ENCODE assay signal across 8 cellular contexts in genomic region chr2:27323592-27324285, GRCh38. TPM values are rescaled to one million over a fixed set of nuclear protein-coding genes. Genes with fewer than 3 reads are reported as not detected.
DNase-seq lines count a peak whose midpoint lies in the region; ATAC-seq and TF ChIP-seq lines count a peak whose summit lies in the region.

No MANE protein-coding gene starts in this region.

- TF ChIP-seq CTCF in BJ (IDR thresholded peaks at IDR 0.05; ENCODE audit: insufficient read depth, low read depth, low read length) = no peak
- TF ChIP-seq CTCF in MM.1S (IDR thresholded peaks at IDR 0.05; ENCODE audit: low read length) = no peak
- TF ChIP-seq CTCF in GM10266 (IDR thresholded peaks at IDR 0.05; ENCODE audit: control insufficient read depth, insufficient read depth, low read depth, missing control alignments) = no peak

- H3F3A ChIP-seq in MM.1S (ENCODE audit: insufficient read depth, low read length) = no peaks in the 10 kb centered on the region; the same call in 1 of the 2 replicates

- peaks cover 31% of the 10 kb centered on the region for H3K36me3 Mint-ChIP-seq in central memory CD8-positive, alpha-beta T cell (ENCODE audit: insufficient read depth)

- peaks cover 22% of the 10 kb centered on the region for H3K79me2 ChIP-seq in MM.1S (ENCODE audit: low read length)

- H2AFZ ChIP-seq in MM.1S (ENCODE audit: low read length) = peak overlapping the region; percentile 65

- no peaks in the 10 kb centered on the region for H3K27me3 Mint-ChIP-seq in central memory CD8-positive, alpha-beta T cell

- no peaks in the 10 kb centered on the region for H3K9me2 ChIP-seq in MM.1S (replicated peaks; ENCODE audit: insufficient read depth, low read length)

- peaks cover 8% of the 10 kb centered on the region for H3K36me3 ChIP-seq in BJ (ENCODE audit: control insufficient read depth, insufficient read depth, low read length)
- peaks cover 3% of the 10 kb centered on the region; the same call in 1 of the 2 replicates for H3K36me3 ChIP-seq in MM.1S (replicated peaks; ENCODE audit: insufficient read depth, low read length)

- H3K4me1 Mint-ChIP-seq in central memory CD8-positive, alpha-beta T cell = peaks cover 30% of the 10 kb centered on the region

- H3K4me1 ChIP-seq in MM.1S (ENCODE audit: low read length) = peaks cover 9% of the 10 kb centered on the region; the same call in 1 of the 2 replicates
- peaks cover 15% of the 10 kb centered on the region for H3K4me1 ChIP-seq in mononuclear cell (ENCODE audit: insufficient read depth, low read length)

- H3K4me2 ChIP-seq in MM.1S (ENCODE audit: low read depth, low read length) = peak overlapping the region; percentile 89

- POLR2A ChIA-PET in BJ (lab: Charles Lee) = no interaction called here

- DNase-seq in BJ (ENCODE audit: low read depth) (no peak), MM.1S (peak; percentile 30), GM10266 (ENCODE audit: extremely low spot score) (no peak)
- no peak for DNase-seq in central memory CD8-positive, alpha-beta T cell (ENCODE audit: low spot score in 2 of 2)

- H3K4me3 ChIP-seq in BJ (ENCODE audit: low read depth, low read length) (peak overlapping the region; percentile 67), MM.1S (ENCODE audit: low read length) (peak overlapping the region; percentile 89), mononuclear cell (ENCODE audit: low read length) (peak overlapping the region; percentile 64)

- peak; percentile 6 for ATAC-seq in central memory CD8-positive, alpha-beta T cell (replicated peaks; ENCODE audit: extremely low read depth, poor library complexity, severe bottlenecking)
- no peak for ATAC-seq in GM19463 (IDR thresholded peaks at IDR 0.05; ENCODE audit: unreplicated experiment)
- ATAC-seq in esophagus mucosa = no peak
- no peak for ATAC-seq in HG03039 (IDR thresholded peaks at IDR 0.05; ENCODE audit: unreplicated experiment)

- H3K27me3 ChIP-seq in BJ (ENCODE audit: control insufficient read depth, insufficient read depth, low read length) (no peaks in the 10 kb centered on the region), MM.1S (replicated peaks; ENCODE audit: insufficient read depth, low read length) (no peaks in the 10 kb centered on the region), mononuclear cell (ENCODE audit: insufficient read depth, low read length) (no peaks in the 10 kb centered on the region)

- H3K9me3 ChIP-seq in MM.1S (replicated peaks; ENCODE audit: insufficient read depth, low read length) (no peaks in the 10 kb centered on the region), mononuclear cell (ENCODE audit: low read depth, low read length) (no peaks in the 10 kb centered on the region)

- H3K9me3 Mint-ChIP-seq in central memory CD8-positive, alpha-beta T cell = no peaks in the 10 kb centered on the region

- peak overlapping the region; percentile 100 for H3K4me3 Mint-ChIP-seq in central memory CD8-positive, alpha-beta T cell

- H3K9ac ChIP-seq in MM.1S (ENCODE audit: low read length) = peak overlapping the region; percentile 87

- H3K27ac ChIP-seq in MM.1S (ENCODE audit: low read length) = peak overlapping the region; percentile 50; the same call in 1 of the 2 replicates

- CTCF ChIA-PET in BJ (lab: Yijun Ruan, JAX) = interaction anchor here (1.2 to 6.1 kb wide), 3 partner anchors 10 to 33 kb away, joined by 3 to 34 read pairs (median 4); no protein-coding TSS in a partner anchor

- H3K27ac Mint-ChIP-seq in central memory CD8-positive, alpha-beta T cell (ENCODE audit: low read depth) = peak overlapping the region; percentile 100

- H4K20me1 ChIP-seq in MM.1S (ENCODE audit: insufficient read depth, low read length) = no peaks in the 10 kb centered on the region

RNA-seq across cellular contexts. Expression of gene MPV17, which starts 0.8 kb away (rescaled TPM):
- polyA plus RNA-seq in BJ (2011; rRNA removed) = 177 and 188 TPM in 2 replicates
- polyA minus RNA-seq in BJ (2011; rRNA and poly(A)+ RNA removed) = 119 and 169 TPM in 2 replicates
- total RNA-seq in mononuclear cell (30.5 TPM), esophagus mucosa (42.7 TPM)

RNA-seq across cellular contexts. Expression of gene UCN, which starts 15.5 kb away (rescaled TPM):
- polyA plus RNA-seq in BJ (2011; rRNA removed) = 0.17 and 0.34 TPM in 2 replicates
- polyA minus RNA-seq in BJ (2011; rRNA and poly(A)+ RNA removed) = 0.31 TPM in 1 of 2 replicates, not detected in the other
- total RNA-seq in mononuclear cell (not detected), esophagus mucosa (0.56 TPM)

RNA-seq across cellular contexts. Expression of gene GTF3C2, which starts 32.8 kb away (rescaled TPM):
- 32.1 and 39.0 TPM in 2 replicates for polyA plus RNA-seq in BJ (2011; rRNA removed)
- polyA minus RNA-seq in BJ (2011; rRNA and poly(A)+ RNA removed) = 22.3 and 35.0 TPM in 2 replicates
- total RNA-seq in mononuclear cell = 45.0 TPM
- 50.8 TPM for total RNA-seq in esophagus mucosa

RNA-seq across cellular contexts. Expression of gene TRIM54, which starts 41.5 kb away (rescaled TPM):
- polyA plus RNA-seq in BJ (2011; rRNA removed) = 0.05 TPM in 1 of 2 replicates, not detected in the other
- polyA minus RNA-seq in BJ (2011; rRNA and poly(A)+ RNA removed) = not detected in 2 replicates
- total RNA-seq in mononuclear cell (not detected), esophagus mucosa (0.16 TPM)

RNA-seq across cellular contexts. Expression of gene EIF2B4, which starts 46.4 kb away (rescaled TPM):
- polyA plus RNA-seq in BJ (2011; rRNA removed) = 39.6 and 42.8 TPM in 2 replicates
- 26.9 and 40.3 TPM in 2 replicates for polyA minus RNA-seq in BJ (2011; rRNA and poly(A)+ RNA removed)
- total RNA-seq in mononuclear cell = 8.8 TPM
- 29.2 TPM for total RNA-seq in esophagus mucosa
